In the genomic region with DNA sequence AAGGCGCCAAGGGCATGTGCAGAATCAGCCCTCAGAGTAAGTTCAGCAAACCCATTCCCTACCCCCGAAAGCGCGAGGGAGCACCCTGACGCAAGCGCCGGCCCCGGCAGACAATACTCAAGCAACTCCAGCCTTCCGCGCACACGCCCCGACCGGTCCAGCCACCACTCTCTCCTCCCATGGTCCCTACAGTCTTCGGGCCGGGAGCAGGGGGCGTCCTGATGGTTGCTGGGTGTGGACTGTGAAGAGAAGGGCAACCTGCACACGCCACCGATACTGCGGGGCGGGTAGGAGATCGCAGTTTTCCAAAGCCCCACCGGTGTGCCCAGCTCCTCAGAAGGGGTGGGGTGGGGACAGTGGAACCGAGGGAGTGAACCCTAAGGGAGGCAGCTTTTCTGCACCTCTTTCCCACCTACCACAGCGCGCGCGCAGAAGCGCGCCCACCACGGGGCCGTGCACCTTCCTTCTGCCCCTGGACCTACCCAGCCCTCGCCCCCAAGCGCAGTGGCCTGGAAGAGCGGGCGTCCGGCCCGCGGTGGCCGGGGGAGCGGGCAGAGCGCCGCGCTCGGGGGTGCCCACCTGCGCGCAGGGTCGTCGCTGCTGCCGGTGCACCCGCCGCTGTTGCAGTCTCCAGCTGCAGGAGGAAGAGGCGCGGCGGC, we compare ENCODE assay signal across 8 cellular contexts.
DNase-seq lines count a peak whose midpoint lies in the region; ATAC-seq, FAIRE-seq and TF ChIP-seq lines count a peak whose summit lies in the region.

No MANE protein-coding gene starts in this region.

- H3K4me3 Mint-ChIP-seq in activated T-cell treated with anti-CD3 and anti-CD28 coated beads, Interleukin-2, amount 50 U/mL, for 4 hours = peak overlapping the region; percentile 98

- DNase-seq in EH (ENCODE audit: low read depth) = peak; percentile 45
- DNase-seq in NCI-H1417 (lab: John Stamatoyannopoulos, UW) = peak in 2 of 3 experiments; percentile 85 to 91
- DNase-seq in activated T-cell treated with anti-CD3 and anti-CD28 coated beads, Interleukin-2, amount 50 U/mL, for 4 hours = peak; percentile 20
- peak; percentile 34 for DNase-seq in fibroblast of the aortic adventitia (ENCODE audit: low read depth)
- no peak for DNase-seq in omental fat pad (ENCODE audit: low spot score)
- DNase-seq in frontal cortex (ENCODE audit: low spot score in 2 of 2) = no peak

- FAIRE-seq in frontal cortex (lab: Jason Lieb, UNC) = no peak

- H3K36me3 Mint-ChIP-seq in activated T-cell treated with anti-CD3 and anti-CD28 coated beads, Interleukin-2, amount 50 U/mL, for 4 hours (ENCODE audit: insufficient read depth) = peaks cover 12% of the 10 kb centered on the region

- ATAC-seq in activated T-cell treated with anti-CD3 and anti-CD28 coated beads, Interleukin-2, amount 50 U/mL, for 4 hours = peak; percentile 35
- ATAC-seq in omental fat pad (ENCODE audit: low FRiP score) (peak; percentile 41), GM21515 (IDR thresholded peaks at IDR 0.05; ENCODE audit: unreplicated experiment) (no peak), GM18858 (IDR thresholded peaks at IDR 0.05; ENCODE audit: unreplicated experiment) (no peak)

- TF ChIP-seq CTCF in fibroblast of the aortic adventitia (IDR thresholded peaks at IDR 0.05; ENCODE audit: insufficient read depth, low read length) = no peak
- TF ChIP-seq CTCF in omental fat pad (IDR thresholded peaks at IDR 0.05) = no peak

- no peaks in the 10 kb centered on the region for H3K27me3 Mint-ChIP-seq in activated T-cell treated with anti-CD3 and anti-CD28 coated beads, Interleukin-2, amount 50 U/mL, for 4 hours (ENCODE audit: low read depth)

- H3K4me3 ChIP-seq in fibroblast of the aortic adventitia (ENCODE audit: low read depth, low read length) = peak overlapping the region; percentile 71

- H3K9me3 Mint-ChIP-seq in activated T-cell treated with anti-CD3 and anti-CD28 coated beads, Interleukin-2, amount 50 U/mL, for 4 hours = no peaks in the 10 kb centered on the region

- H3K4me1 Mint-ChIP-seq in activated T-cell treated with anti-CD3 and anti-CD28 coated beads, Interleukin-2, amount 50 U/mL, for 4 hours (ENCODE audit: low read depth) = peaks cover 31% of the 10 kb centered on the region

Comparison
In these comparisons a context has a peak if more than half of its experiments do, and no peak if none do; other contexts are left out.
1. DNase-seq: peak in EH (single experiment), NCI-H1417 (2 of 3), activated T-cell treated with anti-CD3 and anti-CD28 coated beads, Interleukin-2, amount 50 U/mL, for 4 hours (single experiment) and fibroblast of the aortic adventitia (single experiment); none in omental fat pad (single experiment) and frontal cortex (0 of 2).
2. ATAC-seq: peak in activated T-cell treated with anti-CD3 and anti-CD28 coated beads, Interleukin-2, amount 50 U/mL, for 4 hours (2 of 2) and omental fat pad (single experiment); none in GM21515 (single experiment) and GM18858 (single experiment).